34 cellular contexts compared by ENCODE assay signal in genomic region chr10:112932658-112933057, GRCh38.
"Had no signal": no experiment of that assay in that cellular context is flagged by ENCODE, and none has a peak within 500 bp of the region (broad histone marks: within the 10 kb centered on the region; RNA-seq: fewer than 3 reads in every experiment).

No MANE protein-coding gene starts in this region.

- H3K36me3 ChIP-seq: adrenal gland, ascending aorta, brain microvascular endothelial cell, breast epithelium, cardiac muscle cell had no signal

- H3K27me3 ChIP-seq: adrenal gland, ascending aorta, body of pancreas, brain microvascular endothelial cell, breast epithelium, cardiac muscle cell had no signal

- ATAC-seq: activated naive CD4-positive, alpha-beta T cell treated with anti-CD3 and anti-CD28 coated beads, Interleukin-2, amount 50 U/mL, for 72 hours; activated naive CD8-positive, alpha-beta T cell treated with anti-CD3 and anti-CD28 coated beads, Interleukin-2, amount 50 U/mL, for 24 hours; activated T-cell treated with anti-CD3 and anti-CD28 coated beads, Interleukin-2, amount 50 U/mL, for 4 hours; activated T-cell treated with anti-CD3 and anti-CD28 coated beads, Interleukin-2, amount 50 U/mL, for 72 hours; activated T-helper 17 cell treated with anti-CD3 and anti-CD28 coated beads, Interleukin-2, amount 50 U/mL, for 72 hours; body of pancreas had no signal

- H3K4me3 ChIP-seq: adrenal gland, ascending aorta, body of pancreas, breast epithelium, cardiac muscle cell had no signal

- FAIRE-seq: astrocyte, bronchial epithelial cell had no signal

- DNase-seq: activated effector memory CD4-positive, alpha-beta T cell treated with anti-CD3 and anti-CD28 coated beads, Interleukin-2, amount 50 U/mL, for 16 hours; activated effector memory CD4-positive, alpha-beta T cell treated with Interleukin-2 at 50 U/mL for 16 hours; activated gamma-delta T cell; activated gamma-delta T cell treated with Interleukin-2 at 50 U/mL for 16 hours; activated naive CD4-positive, alpha-beta T cell; activated naive CD4-positive, alpha-beta T cell treated with anti-CD3 and anti-CD28 coated beads for 36 hours; activated naive CD4-positive, alpha-beta T cell treated with anti-CD3 and anti-CD28 coated beads, Interleukin-2, amount 10 ng/mL, durations not matched to agents 7 days and 5 days; activated naive CD4-positive, alpha-beta T cell treated with anti-CD3 and anti-CD28 coated beads, Interleukin-2, amount 50 U/mL, for 16 hours; activated naive CD4-positive, alpha-beta T cell treated with Interleukin-2 at 50 U/mL for 16 hours; activated naive CD8-positive, alpha-beta T cell treated with anti-CD3 and anti-CD28 coated beads for 36 hours; activated naive CD8-positive, alpha-beta T cell treated with anti-CD3 and anti-CD28 coated beads, Interleukin-2, amount 10 ng/mL, durations not matched to agents 7 days and 5 days; activated naive CD8-positive, alpha-beta T cell treated with anti-CD3 and anti-CD28 coated beads, Interleukin-2, amount 50 U/mL, for 24 hours; activated T-cell treated with anti-CD3 and anti-CD28 coated beads, Interleukin-2, amount 50 U/mL, for 1 hour; activated T-cell treated with anti-CD3 and anti-CD28 coated beads, Interleukin-2, amount 50 U/mL, for 24 hours; activated T-cell treated with anti-CD3 and anti-CD28 coated beads, Interleukin-2, amount 50 U/mL, for 4 hours; activated T-cell treated with anti-CD3 and anti-CD28 coated beads, Interleukin-2, amount 50 U/mL, for 48 hours; activated T-cell treated with anti-CD3 and anti-CD28 coated beads, Interleukin-2, amount 50 U/mL, for 72 hours; adrenal gland; amniotic stem cell; amygdala; anterior cingulate cortex; aorta; body of pancreas; brain microvascular endothelial cell; caudate nucleus; central memory CD4-positive, alpha-beta T cell; cerebellar nuclear complex had no signal

- H3K27ac ChIP-seq: adrenal gland, ascending aorta, body of pancreas, brain microvascular endothelial cell, breast epithelium, cardiac muscle cell had no signal

- H3K4me1 ChIP-seq: adrenal gland, ascending aorta, body of pancreas, breast epithelium had no signal
